ENCODE assay signal across 12 cellular contexts in genomic region chr2:238322001-238322411, GRCh38. TPM values are rescaled to one million over a fixed set of nuclear protein-coding genes. Genes with fewer than 3 reads are reported as not detected.
DNase-seq lines count a peak whose midpoint lies in the region; ATAC-seq and TF ChIP-seq lines count a peak whose summit lies in the region.
"Had no signal": no experiment of that assay in that cellular context is flagged by ENCODE, and none has a peak within 500 bp of the region (broad histone marks: within the 10 kb centered on the region; RNA-seq: fewer than 3 reads in every experiment).

No MANE protein-coding gene starts in this region.

- peaks cover 0 to 4% (median 4%) of the 10 kb centered on the region in 3 donors for H3K36me3 ChIP-seq in skeletal muscle tissue (ENCODE audit: control insufficient read depth in 3 of 3, insufficient read depth in 3 of 3, low read length in 3 of 3)

- peak overlapping the region; percentile 79 for H3K27ac ChIP-seq in RWPE1
- peak overlapping the region; percentile 59 for H3K27ac ChIP-seq in skeletal muscle tissue (ENCODE audit: low read depth, low read length)
- H3K27ac ChIP-seq: spleen had no signal

- H3K36me3 Mint-ChIP-seq in activated CD8-positive, alpha-beta T cell treated with anti-CD3 and anti-CD28 coated beads for 36 hours (ENCODE audit: low read depth): peaks cover 7% of the 10 kb centered on the region
- H3K36me3 Mint-ChIP-seq in activated CD8-positive, alpha-beta T cell treated with anti-CD3 and anti-CD28 coated beads, Interleukin-2, amount 10 ng/mL, durations not matched to agents 7 days and 5 days (ENCODE audit: low read depth): no peaks in the 10 kb centered on the region
- H3K36me3 Mint-ChIP-seq in glutamatergic neuron (ENCODE audit: unreplicated experiment): no peaks in the 10 kb centered on the region
- H3K36me3 Mint-ChIP-seq in stimulated activated naive B cell treated with anti-CD40 and anti-IgM and Interleukin-4, amounts not matched to agents 10 μg/mL and 1 μg/mL and 100 μg/mL, for 72 hours: peaks cover 6 to 23% of the 10 kb centered on the region in 2 donors

- H3K4me1 ChIP-seq in skeletal muscle tissue (ENCODE audit: control insufficient read depth in 3 of 3, insufficient read depth in 3 of 3, low read length in 3 of 3): peaks cover 22 to 34% (median 33%) of the 10 kb centered on the region in 3 donors

- no peak for DNase-seq in activated CD8-positive, alpha-beta T cell treated with anti-CD3 and anti-CD28 coated beads for 36 hours
- DNase-seq in activated CD8-positive, alpha-beta T cell treated with anti-CD3 and anti-CD28 coated beads, Interleukin-2, amount 10 ng/mL, durations not matched to agents 7 days and 5 days: no peak
- DNase-seq in RWPE1 (ENCODE audit: low spot score) (no peak), glutamatergic neuron (no peak)
- DNase-seq in stimulated activated naive B cell treated with anti-CD40 and anti-IgM and Interleukin-4, amounts not matched to agents 10 μg/mL and 1 μg/mL and 100 μg/mL, for 72 hours: no peak
- DNase-seq: activated naive CD4-positive, alpha-beta T cell treated with anti-CD3 and anti-CD28 coated beads, Interleukin-2, amount 50 U/mL, for 16 hours; mucosa of descending colon; OCI-M1; spleen had no signal

- no peak overlapping the region for H3K27ac Mint-ChIP-seq in activated CD8-positive, alpha-beta T cell treated with anti-CD3 and anti-CD28 coated beads for 36 hours
- H3K27ac Mint-ChIP-seq in activated CD8-positive, alpha-beta T cell treated with anti-CD3 and anti-CD28 coated beads, Interleukin-2, amount 10 ng/mL, durations not matched to agents 7 days and 5 days: no peak overlapping the region
- no peak overlapping the region for H3K27ac Mint-ChIP-seq in glutamatergic neuron (ENCODE audit: unreplicated experiment)
- H3K27ac Mint-ChIP-seq in stimulated activated naive B cell treated with anti-CD40 and anti-IgM and Interleukin-4, amounts not matched to agents 10 μg/mL and 1 μg/mL and 100 μg/mL, for 72 hours: no peak overlapping the region

- H3K27me3 Mint-ChIP-seq in activated CD8-positive, alpha-beta T cell treated with anti-CD3 and anti-CD28 coated beads for 36 hours: no peaks in the 10 kb centered on the region
- peaks cover 9% of the 10 kb centered on the region for H3K27me3 Mint-ChIP-seq in activated CD8-positive, alpha-beta T cell treated with anti-CD3 and anti-CD28 coated beads, Interleukin-2, amount 10 ng/mL, durations not matched to agents 7 days and 5 days (ENCODE audit: low read depth)
- H3K27me3 Mint-ChIP-seq in glutamatergic neuron (ENCODE audit: unreplicated experiment): peaks cover 4% of the 10 kb centered on the region
- peaks cover 0 to 7% of the 10 kb centered on the region in 2 donors for H3K27me3 Mint-ChIP-seq in stimulated activated naive B cell treated with anti-CD40 and anti-IgM and Interleukin-4, amounts not matched to agents 10 μg/mL and 1 μg/mL and 100 μg/mL, for 72 hours

- no peak for TF ChIP-seq CTCF in activated CD8-positive, alpha-beta T cell treated with anti-CD3 and anti-CD28 coated beads for 36 hours (IDR thresholded peaks at IDR 0.05)
- TF ChIP-seq CTCF in RWPE1 (conservative IDR thresholded peaks at IDR 0.05; ENCODE audit: low read depth) (no peak), glutamatergic neuron (IDR thresholded peaks at IDR 0.05; ENCODE audit: partially characterized antibody, unreplicated experiment) (no peak)

- ATAC-seq in activated CD8-positive, alpha-beta T cell treated with anti-CD3 and anti-CD28 coated beads for 36 hours: no peak
- ATAC-seq in activated CD8-positive, alpha-beta T cell treated with anti-CD3 and anti-CD28 coated beads, Interleukin-2, amount 10 ng/mL, durations not matched to agents 7 days and 5 days: no peak
- no peak for ATAC-seq in stimulated activated naive B cell treated with anti-CD40 and anti-IgM and Interleukin-4, amounts not matched to agents 10 μg/mL and 1 μg/mL and 100 μg/mL, for 72 hours (replicated peaks)
- ATAC-seq in HG02759 (IDR thresholded peaks at IDR 0.05; ENCODE audit: unreplicated experiment): no peak
- ATAC-seq in HG03025 (IDR thresholded peaks at IDR 0.05; ENCODE audit: low FRiP score, unreplicated experiment): no peak
- ATAC-seq: mucosa of descending colon had no signal

- H3K9me3 ChIP-seq in skeletal muscle tissue (ENCODE audit: control insufficient read depth in 3 of 3, low read length in 3 of 3): no peaks in the 10 kb centered on the region
- H3K9me3 ChIP-seq: mucosa of descending colon, spleen had no signal

- peaks cover 13% of the 10 kb centered on the region for H3K4me1 Mint-ChIP-seq in activated CD8-positive, alpha-beta T cell treated with anti-CD3 and anti-CD28 coated beads for 36 hours (ENCODE audit: low read depth)
- H3K4me1 Mint-ChIP-seq in activated CD8-positive, alpha-beta T cell treated with anti-CD3 and anti-CD28 coated beads, Interleukin-2, amount 10 ng/mL, durations not matched to agents 7 days and 5 days (ENCODE audit: low read depth): peaks cover 13% of the 10 kb centered on the region
- peaks cover 7% of the 10 kb centered on the region for H3K4me1 Mint-ChIP-seq in glutamatergic neuron (ENCODE audit: low read depth, unreplicated experiment)
- peaks cover 12 to 18% of the 10 kb centered on the region in 2 donors for H3K4me1 Mint-ChIP-seq in stimulated activated naive B cell treated with anti-CD40 and anti-IgM and Interleukin-4, amounts not matched to agents 10 μg/mL and 1 μg/mL and 100 μg/mL, for 72 hours

- H3K9me3 Mint-ChIP-seq in activated CD8-positive, alpha-beta T cell treated with anti-CD3 and anti-CD28 coated beads for 36 hours: no peaks in the 10 kb centered on the region
- H3K9me3 Mint-ChIP-seq in activated CD8-positive, alpha-beta T cell treated with anti-CD3 and anti-CD28 coated beads, Interleukin-2, amount 10 ng/mL, durations not matched to agents 7 days and 5 days (ENCODE audit: insufficient read depth): no peaks in the 10 kb centered on the region
- H3K9me3 Mint-ChIP-seq in glutamatergic neuron (ENCODE audit: unreplicated experiment): no peaks in the 10 kb centered on the region
- no peaks in the 10 kb centered on the region for H3K9me3 Mint-ChIP-seq in stimulated activated naive B cell treated with anti-CD40 and anti-IgM and Interleukin-4, amounts not matched to agents 10 μg/mL and 1 μg/mL and 100 μg/mL, for 72 hours

- H3K4me3 Mint-ChIP-seq in activated CD8-positive, alpha-beta T cell treated with anti-CD3 and anti-CD28 coated beads for 36 hours: peak overlapping the region; percentile 73
- no peak overlapping the region for H3K4me3 Mint-ChIP-seq in activated CD8-positive, alpha-beta T cell treated with anti-CD3 and anti-CD28 coated beads, Interleukin-2, amount 10 ng/mL, durations not matched to agents 7 days and 5 days
- peak overlapping the region; percentile 87 for H3K4me3 Mint-ChIP-seq in glutamatergic neuron (ENCODE audit: unreplicated experiment)
- no peak overlapping the region for H3K4me3 Mint-ChIP-seq in stimulated activated naive B cell treated with anti-CD40 and anti-IgM and Interleukin-4, amounts not matched to agents 10 μg/mL and 1 μg/mL and 100 μg/mL, for 72 hours

- intact Hi-C loops in activated CD8-positive, alpha-beta T cell treated with anti-CD3 and anti-CD28 coated beads for 36 hours (cut with micrococcal nuclease): no loop called here

- H3K9ac ChIP-seq in skeletal muscle tissue (ENCODE audit: low read depth in 1 of 3, low read length in 3 of 3): peak overlapping the region; percentile 65 to 84 (median 77)

- CTCF ChIA-PET in activated CD8-positive, alpha-beta T cell treated with anti-CD3 and anti-CD28 coated beads for 36 hours (lab: Charles Lee): interaction anchor here (1.0 to 1.4 kb wide), 4 partner anchors 12 to 59 kb away, joined by 3 to 5 read pairs (median 4); no protein-coding TSS in a partner anchor
- CTCF ChIA-PET in activated CD8-positive, alpha-beta T cell treated with anti-CD3 and anti-CD28 coated beads, Interleukin-2, amount 10 ng/mL, durations not matched to agents 7 days and 5 days (lab: Charles Lee): no interaction called here
- CTCF ChIA-PET in RWPE1 (lab: Yijun Ruan, JAX): no interaction called here

- no peaks in the 10 kb centered on the region for H3K27me3 ChIP-seq in skeletal muscle tissue (ENCODE audit: control insufficient read depth in 3 of 3, insufficient read depth in 3 of 3, low read length in 3 of 3)
- H3K27me3 ChIP-seq: spleen had no signal

- H3K4me3 ChIP-seq in skeletal muscle tissue (ENCODE audit: low read length in 3 of 3): peak overlapping the region in 2 of 3 donors; percentile 46 to 78
- H3K4me3 ChIP-seq: mucosa of descending colon had no signal

- POLR2A ChIA-PET in activated CD8-positive, alpha-beta T cell treated with anti-CD3 and anti-CD28 coated beads for 36 hours (lab: Charles Lee): no interaction called here
- POLR2A ChIA-PET in activated CD8-positive, alpha-beta T cell treated with anti-CD3 and anti-CD28 coated beads, Interleukin-2, amount 10 ng/mL, durations not matched to agents 7 days and 5 days (lab: Charles Lee): no interaction called here
- POLR2A ChIA-PET in RWPE1 (lab: Yijun Ruan, JAX; ENCODE audit: low non-redundant PET): no interaction called here

RNA-seq across cellular contexts. Expression of gene TRAF3IP1, which starts 1.7 kb away (rescaled TPM):
- total RNA-seq in activated CD8-positive, alpha-beta T cell treated with anti-CD3 and anti-CD28 coated beads for 36 hours: 1 to 10 TPM; 7.1 to 7.9 TPM
- 1 to 10 TPM; 7.1 to 7.5 TPM for total RNA-seq in activated CD8-positive, alpha-beta T cell treated with anti-CD3 and anti-CD28 coated beads, Interleukin-2, amount 10 ng/mL, durations not matched to agents 7 days and 5 days
- total RNA-seq in glutamatergic neuron (ENCODE audit: unreplicated experiment): 10.3 TPM
- total RNA-seq in skeletal muscle tissue: 4.2 TPM

RNA-seq across cellular contexts. Expression of gene PER2, which starts 33.6 kb away (rescaled TPM):
- 10 to 100 TPM; 17.4 to 17.6 TPM for total RNA-seq in activated CD8-positive, alpha-beta T cell treated with anti-CD3 and anti-CD28 coated beads for 36 hours
- 10 to 100 TPM; 14.6 to 17.6 TPM for total RNA-seq in activated CD8-positive, alpha-beta T cell treated with anti-CD3 and anti-CD28 coated beads, Interleukin-2, amount 10 ng/mL, durations not matched to agents 7 days and 5 days
- total RNA-seq in glutamatergic neuron (ENCODE audit: unreplicated experiment) (3.8 TPM), skeletal muscle tissue (8.4 TPM)

Comparison
In these comparisons a context has a peak if more than half of its experiments do, and no peak if none do; other contexts are left out.
1. H3K4me3 Mint-ChIP-seq: peak in activated CD8-positive, alpha-beta T cell treated with anti-CD3 and anti-CD28 coated beads for 36 hours (single experiment) and glutamatergic neuron (single experiment); none in activated CD8-positive, alpha-beta T cell treated with anti-CD3 and anti-CD28 coated beads, Interleukin-2, amount 10 ng/mL, durations not matched to agents 7 days and 5 days (single experiment) and stimulated activated naive B cell treated with anti-CD40 and anti-IgM and Interleukin-4, amounts not matched to agents 10 μg/mL and 1 μg/mL and 100 μg/mL, for 72 hours (0 of 2).